16 cellular contexts compared by ENCODE assay signal in the genomic region with DNA sequence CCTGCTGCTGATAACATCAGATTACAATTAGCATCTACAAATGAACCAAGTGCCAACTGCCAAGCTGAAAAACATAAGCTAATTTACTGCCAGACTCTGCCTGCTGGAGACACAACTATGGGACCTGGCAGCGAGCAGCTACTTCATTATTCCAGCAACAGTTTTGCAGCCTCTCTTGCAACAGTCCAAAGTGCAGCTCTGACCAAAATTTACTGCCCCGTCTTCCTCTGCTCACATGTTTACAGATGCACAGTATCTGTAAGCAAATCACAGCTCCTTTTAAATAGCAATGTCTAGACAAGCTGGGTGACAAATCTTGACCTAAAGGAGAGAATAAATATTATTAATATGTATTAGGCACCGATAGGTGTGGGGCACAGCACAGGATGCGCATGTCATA.
"Had no signal": no experiment of that assay in that cellular context is flagged by ENCODE, and none has a peak within 500 bp of the region (broad histone marks: within the 10 kb centered on the region; RNA-seq: fewer than 3 reads in every experiment).

No MANE protein-coding gene starts in this region.

- ATAC-seq: activated CD4-positive, CD25-positive, alpha-beta regulatory T cell treated with anti-CD3 and anti-CD28 coated beads, Interleukin-2, amount 50 U/mL, for 24 hours had no signal

- H3K4me1 ChIP-seq: esophagus squamous epithelium, prostate gland, upper lobe of left lung had no signal

- H3K27ac ChIP-seq: esophagus squamous epithelium, left ventricle myocardium inferior, prostate gland, sigmoid colon, upper lobe of left lung had no signal

- H3K4me3 ChIP-seq: esophagus squamous epithelium, left ventricle myocardium inferior, prostate gland, sigmoid colon, upper lobe of left lung had no signal

- H3K36me3 ChIP-seq: esophagus squamous epithelium, left ventricle myocardium inferior, prostate gland, sigmoid colon, upper lobe of left lung had no signal

- DNase-seq: activated CD4-positive, alpha-beta T cell treated with anti-CD3 and anti-CD28 coated beads, Interleukin-2, amount 50 U/mL, for 4 hours; activated effector memory CD4-positive, alpha-beta T cell treated with Interleukin-2 at 50 U/mL for 16 hours; activated naive CD8-positive, alpha-beta T cell treated with anti-CD3 and anti-CD28 coated beads for 36 hours; activated T-cell treated with anti-CD3 and anti-CD28 coated beads, Interleukin-2, amount 50 U/mL, for 1 hour; esophagus squamous epithelium; foreskin fibroblast; glutamatergic neuron; left ventricle myocardium inferior; mesendoderm; sigmoid colon; stimulated activated CD4-positive, alpha-beta T cell treated with anti-CD3 and anti-CD28 coated beads, Interleukin-12 subunit alpha, Interleukin-12 subunit beta, amount 100 ng/mL, for 4 hours; stimulated activated naive CD4-positive, alpha-beta T cell; upper lobe of left lung had no signal

- FAIRE-seq: colon had no signal

- H3K9me3 ChIP-seq: esophagus squamous epithelium, left ventricle myocardium inferior, prostate gland, sigmoid colon, upper lobe of left lung had no signal

- H3K27me3 ChIP-seq: esophagus squamous epithelium, sigmoid colon, upper lobe of left lung had no signal
